ENCODE assay signal across 28 cellular contexts in genomic region chr13:96751089-96751488, GRCh38.
"Had no signal": no experiment of that assay in that cellular context is flagged by ENCODE, and none has a peak within 500 bp of the region (broad histone marks: within the 10 kb centered on the region; RNA-seq: fewer than 3 reads in every experiment).

No MANE protein-coding gene starts in this region.

- DNase-seq: activated B cell treated with CpG ODN at 0.5 μM for 24 hours; activated CD4-positive, alpha-beta memory T cell treated with anti-CD3 and anti-CD28 coated beads for 36 hours; activated CD4-positive, alpha-beta T cell treated with anti-CD3 and anti-CD28 coated beads for 4 hours; activated CD4-positive, alpha-beta T cell treated with anti-CD3 and anti-CD28 coated beads, Interleukin-2, amount 10 ng/mL, durations not matched to agents 24 days and 14 days; activated CD4-positive, alpha-beta T cell treated with anti-CD3 and anti-CD28 coated beads, Interleukin-2, amount 50 U/mL, for 1 hour; activated CD4-positive, alpha-beta T cell treated with anti-CD3 and anti-CD28 coated beads, Interleukin-2, amount 50 U/mL, for 4 hours; activated CD4-positive, CD25-positive, alpha-beta regulatory T cell treated with anti-CD3 and anti-CD28 coated beads, Interleukin-2, amount 50 U/mL, for 72 hours; activated CD8-positive, alpha-beta memory T cell treated with anti-CD3 and anti-CD28 coated beads, Interleukin-2, amount 50 U/mL, for 4 hours; activated CD8-positive, alpha-beta T cell treated with anti-CD3 and anti-CD28 coated beads for 36 hours; activated effector memory CD4-positive, alpha-beta T cell treated with anti-CD3 and anti-CD28 coated beads, Interleukin-2, amount 50 U/mL, for 16 hours; activated gamma-delta T cell treated with Interleukin-2 at 50 U/mL for 16 hours; activated naive CD4-positive, alpha-beta T cell; activated naive CD4-positive, alpha-beta T cell treated with anti-CD3 and anti-CD28 coated beads for 36 hours; activated naive CD4-positive, alpha-beta T cell treated with anti-CD3 and anti-CD28 coated beads, Interleukin-2, amount 50 U/mL, for 16 hours; activated naive CD8-positive, alpha-beta T cell treated with anti-CD3 and anti-CD28 coated beads for 36 hours; activated T-cell treated with anti-CD3 and anti-CD28 coated beads for 4 hours; activated T-cell treated with anti-CD3 and anti-CD28 coated beads, Interleukin-2, amount 50 U/mL, for 1 hour; activated T-cell treated with anti-CD3 and anti-CD28 coated beads, Interleukin-2, amount 50 U/mL, for 4 hours; activated T-cell treated with anti-CD3 and anti-CD28 coated beads, Interleukin-2, amount 50 U/mL, for 72 hours; amygdala; anterior cingulate cortex; central memory CD4-positive, alpha-beta T cell; T-helper 2 cell; T-helper 9 cell had no signal

- H3K27me3 ChIP-seq: ascending aorta, breast epithelium had no signal

- H3K36me3 ChIP-seq: ascending aorta, breast epithelium had no signal

- H3K4me3 ChIP-seq: ascending aorta, breast epithelium had no signal

- H3K27ac ChIP-seq: ascending aorta, breast epithelium, VCaP had no signal

- H3K4me1 ChIP-seq: ascending aorta, breast epithelium had no signal

- FAIRE-seq: TTC549 had no signal

- H3K9me3 ChIP-seq: ascending aorta had no signal
